1 cellular context compared by ENCODE assay signal in the genomic region with DNA sequence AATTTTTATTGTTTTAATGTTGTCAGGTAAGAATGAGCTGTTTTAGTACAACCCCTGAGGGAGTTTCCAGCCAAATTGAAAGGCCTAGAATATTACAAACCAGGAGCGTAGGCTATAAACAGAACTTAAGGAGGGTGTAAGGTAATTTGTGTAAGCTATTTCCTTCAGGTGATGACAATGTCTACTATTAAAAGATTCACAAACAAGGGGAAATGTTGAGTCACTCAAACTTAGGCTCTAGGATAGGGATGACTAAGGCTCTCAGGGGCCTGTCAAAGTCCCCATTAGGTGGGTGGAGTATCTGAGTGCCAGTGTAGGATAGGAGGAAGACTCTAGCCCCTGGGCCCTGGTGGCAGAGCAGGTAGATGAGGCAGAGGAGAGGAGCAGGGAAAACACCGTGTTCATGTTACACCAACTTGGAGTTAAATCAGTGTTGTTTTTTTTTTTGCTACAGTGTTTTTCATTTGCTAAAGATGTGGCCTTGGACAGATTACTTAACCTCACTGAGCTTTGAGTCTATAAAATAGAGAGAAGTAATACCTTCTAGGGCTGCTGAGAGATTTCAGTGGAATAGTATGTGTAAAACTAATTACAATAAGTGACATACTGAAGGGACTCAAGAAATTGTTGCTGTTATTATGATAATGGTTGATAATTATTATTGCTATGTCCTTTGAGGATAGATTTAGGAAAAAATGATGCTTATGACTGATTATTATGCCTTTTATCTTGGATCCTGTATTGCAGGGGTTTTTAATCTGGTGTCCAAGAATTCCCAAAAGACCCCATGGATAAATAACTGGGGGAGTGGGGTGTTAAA.
TF ChIP-seq lines count a peak whose summit lies in the region.

No MANE protein-coding gene starts in this region.

TF ChIP-seq in GM12878, 131 proteins besides CTCF, POLR2A, EP300 and RAD21 (continued from another document):
- TF ChIP-seq SKIL (IDR thresholded peaks at IDR 0.05; ENCODE audit: low read depth, poor library complexity, severe bottlenecking) (no peak), RELB (IDR thresholded peaks at IDR 0.05; ENCODE audit: low read depth) (0 out of 2 replicates have a peak, but pooled peaks have one; percentile 22), IKZF2 (IDR thresholded peaks at IDR 0.05) (peak in 1 of 2 experiments; percentile 12; a peak in 1 of 4 replicates), EED (IDR thresholded peaks at IDR 0.05; ENCODE audit: low read depth) (no peak), ZNF622 (IDR thresholded peaks at IDR 0.05) (no peak), RFX5 (IDR thresholded peaks at IDR 0.05; ENCODE audit: low read depth, low read length) (no peak), CREM (IDR thresholded peaks at IDR 0.05; ENCODE audit: low read depth) (no peak)
